Comparison of ENCODE assay signal across 18 cellular contexts in the genomic region with DNA sequence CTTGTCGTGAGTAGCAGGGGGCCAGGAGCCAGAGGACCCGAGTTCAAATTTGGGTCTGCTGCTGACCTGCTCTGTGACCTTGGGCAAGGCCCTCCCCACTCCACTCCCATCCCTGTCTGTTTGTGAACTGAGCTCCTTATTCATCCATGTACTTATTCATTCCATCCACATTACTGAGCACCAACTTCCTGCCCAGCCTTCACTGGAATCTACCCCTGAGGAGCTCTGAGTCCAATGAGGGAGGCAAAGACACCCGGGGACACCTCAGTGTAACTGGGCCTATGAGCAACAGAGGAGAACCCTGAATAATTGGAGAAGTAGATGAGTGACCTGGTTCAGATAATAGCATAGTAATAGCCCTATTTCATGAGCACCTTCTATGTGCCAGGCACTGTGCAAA. TPM values are rescaled to one million over a fixed set of nuclear protein-coding genes. Genes with fewer than 3 reads are reported as not detected.
A peak's percentile ranks its signal among the peaks of the same experiment; 100 is the strongest.
DNase-seq lines count a peak whose midpoint lies in the region; ATAC-seq, FAIRE-seq and TF ChIP-seq lines count a peak whose summit lies in the region.
"Had no signal": no experiment of that assay in that cellular context is flagged by ENCODE, and none has a peak within 500 bp of the region (broad histone marks: within the 10 kb centered on the region; RNA-seq: fewer than 3 reads in every experiment).

No MANE protein-coding gene starts in this region.

- no peaks in the 10 kb centered on the region for H3K27me3 ChIP-seq in astrocyte (ENCODE audit: insufficient read depth, low read length)
- H3K27me3 ChIP-seq in heart right ventricle = peaks cover 0 to 10% (median 4%) of the 10 kb centered on the region in 7 donors
- H3K27me3 ChIP-seq: colonic mucosa, esophagus muscularis mucosa had no signal

- peaks cover 3% of the 10 kb centered on the region for H3K36me3 Mint-ChIP-seq in astrocyte (ENCODE audit: low read depth, unreplicated experiment)
- H3K36me3 Mint-ChIP-seq: activated naive CD4-positive, alpha-beta T cell treated with anti-CD3 and anti-CD28 coated beads, Interleukin-2, amount 50 U/mL, for 72 hours had no signal

- H3K27ac ChIP-seq in astrocyte (ENCODE audit: low read depth, low read length) (no peak overlapping the region), heart right ventricle (no peak overlapping the region)
- H3K27ac ChIP-seq: colonic mucosa, esophagus muscularis mucosa had no signal

- H3K4me1 ChIP-seq in astrocyte (ENCODE audit: insufficient read depth, low read length) (peaks cover 10% of the 10 kb centered on the region), heart right ventricle (no peaks in the 10 kb centered on the region)
- H3K4me1 ChIP-seq: colonic mucosa, esophagus muscularis mucosa had no signal

- WGBS in heart right ventricle, 2 donors = 88 to 94% methylated on average over 3 of the region's 3 CpGs

- H3K4me2 ChIP-seq in astrocyte (ENCODE audit: low read length) = peak overlapping the region; percentile 40

- no peaks in the 10 kb centered on the region for H4K20me1 ChIP-seq in astrocyte (ENCODE audit: insufficient read depth, low read length)

- H2AFZ ChIP-seq in astrocyte (ENCODE audit: low read depth, low read length) = no peak overlapping the region

- TF ChIP-seq CTCF in astrocyte (IDR thresholded peaks at IDR 0.05; ENCODE audit: insufficient read depth, low read depth, low read length) (no peak), heart right ventricle (IDR thresholded peaks at IDR 0.05) (no peak)

- H3K9ac ChIP-seq in astrocyte (ENCODE audit: low read length) = no peak overlapping the region

- intact Hi-C loops in heart right ventricle (cut with DNase I) = no loop called here

- H3K4me3 ChIP-seq in astrocyte (ENCODE audit: insufficient read depth, low read depth, low read length) (no peak overlapping the region), heart right ventricle (no peak overlapping the region)
- H3K4me3 ChIP-seq: colonic mucosa, esophagus muscularis mucosa had no signal

- peaks cover 2% of the 10 kb centered on the region for H3K9me3 Mint-ChIP-seq in astrocyte (ENCODE audit: unreplicated experiment)
- H3K9me3 Mint-ChIP-seq: activated naive CD4-positive, alpha-beta T cell treated with anti-CD3 and anti-CD28 coated beads, Interleukin-2, amount 50 U/mL, for 72 hours had no signal

- no peak for TF ChIP-seq POLR2A in GM18505 (IDR thresholded peaks at IDR 0.05; ENCODE audit: borderline replicate concordance, extremely low read depth, insufficient read depth, insufficient read length)

- H3K36me3 ChIP-seq in astrocyte (ENCODE audit: insufficient read depth, low read length) (no peaks in the 10 kb centered on the region), heart right ventricle (no peaks in the 10 kb centered on the region)
- H3K36me3 ChIP-seq: colonic mucosa, esophagus muscularis mucosa had no signal

- no peak overlapping the region for H3K27ac Mint-ChIP-seq in astrocyte (ENCODE audit: unreplicated experiment)
- H3K27ac Mint-ChIP-seq: activated naive CD4-positive, alpha-beta T cell treated with anti-CD3 and anti-CD28 coated beads, Interleukin-2, amount 50 U/mL, for 72 hours; mesothelial cell of epicardium; WTC11 had no signal

- ATAC-seq in heart right ventricle = no peak
- ATAC-seq in GM18505 (IDR thresholded peaks at IDR 0.05; ENCODE audit: unreplicated experiment) = no peak
- no peak for ATAC-seq in HG02840 (IDR thresholded peaks at IDR 0.05; ENCODE audit: low FRiP score, unreplicated experiment)
- ATAC-seq: activated naive CD4-positive, alpha-beta T cell treated with anti-CD3 and anti-CD28 coated beads, Interleukin-2, amount 50 U/mL, for 72 hours; WTC11 had no signal

- H3K79me2 ChIP-seq in astrocyte (ENCODE audit: insufficient read depth, low read length) = no peaks in the 10 kb centered on the region

- H3K9me3 ChIP-seq in astrocyte (ENCODE audit: insufficient read depth, low read depth, low read length) = peaks cover 4% of the 10 kb centered on the region
- H3K9me3 ChIP-seq in heart right ventricle = no peaks in the 10 kb centered on the region
- H3K9me3 ChIP-seq: colonic mucosa had no signal

- peak overlapping the region; percentile 22 for H3K4me3 Mint-ChIP-seq in astrocyte (ENCODE audit: unreplicated experiment)
- H3K4me3 Mint-ChIP-seq: mesothelial cell of epicardium, WTC11 had no signal

- H3K27me3 Mint-ChIP-seq in astrocyte (ENCODE audit: low read depth, unreplicated experiment) = peaks cover 24% of the 10 kb centered on the region

- peak; percentile 88 for FAIRE-seq in astrocyte (lab: Jason Lieb, UNC)
- FAIRE-seq: GM12891 had no signal

- H3K4me1 Mint-ChIP-seq in astrocyte (ENCODE audit: low read depth, unreplicated experiment) = peaks cover 7% of the 10 kb centered on the region
- H3K4me1 Mint-ChIP-seq: mesothelial cell of epicardium had no signal

- peak; percentile 87 for DNase-seq in AG08395 (ENCODE audit: low spot score)
- peak; percentile 78 for DNase-seq in HT1080 (ENCODE audit: low read depth)
- peak; percentile 68 for DNase-seq in astrocyte (ENCODE audit: low read depth)
- DNase-seq in hepatic stellate cell (ENCODE audit: low spot score) = peak; percentile 88
- DNase-seq in heart right ventricle = no peak
- DNase-seq in NCI-H345 (lab: John Stamatoyannopoulos, UW) = no peak
- DNase-seq: colonic mucosa, DMS79, NCI-H1092 treated with DMSO at 0.1 percent for 48 hours, occipital lobe had no signal

RNA-seq across cellular contexts. Expression of a gene that starts 8.9 kb away (rescaled TPM):
- not detected in 2 replicates for total RNA-seq in HT1080 (2014; rRNA removed; shearing (Covaris generic))
- 0.01 TPM in 1 of 2 replicates, not detected in the other for polyA plus RNA-seq in HT1080 (2015; cell fraction: cytosol; rRNA removed)
- not detected in 2 replicates for polyA plus RNA-seq in HT1080 (2015; cell fraction: nucleus; rRNA removed)
- total RNA-seq in astrocyte (not detected in 2 replicates), heart right ventricle (not detected)
- not detected for polyA plus RNA-seq in heart right ventricle
- total RNA-seq: colonic mucosa, esophagus muscularis mucosa, occipital lobe, temporal lobe had no signal

RNA-seq across cellular contexts. Expression of a gene that starts 27.2 kb away (rescaled TPM):
- total RNA-seq in HT1080 (2014; rRNA removed; shearing (Covaris generic)) = not detected in 2 replicates
- polyA plus RNA-seq in HT1080 (2015; cell fraction: cytosol; rRNA removed) = not detected in 2 replicates
- not detected in 2 replicates for polyA plus RNA-seq in HT1080 (2015; cell fraction: nucleus; rRNA removed)
- total RNA-seq in astrocyte = not detected in 2 replicates
- under 1 TPM in 1 of 10 donors, not detected in 9; 0.37 TPM for total RNA-seq in heart right ventricle
- polyA plus RNA-seq in heart right ventricle = under 1 TPM in 1 of 2 donors, not detected in 1; 0.03 TPM
- total RNA-seq: temporal lobe had no signal

RNA-seq across cellular contexts. Expression of a gene that starts 31.7 kb away (rescaled TPM):
- 0.03 and 0.05 TPM in 2 replicates for total RNA-seq in HT1080 (2014; rRNA removed; shearing (Covaris generic))
- 0.02 TPM in 1 of 2 replicates, not detected in the other for polyA plus RNA-seq in HT1080 (2015; cell fraction: cytosol; rRNA removed)
- not detected in 2 replicates for polyA plus RNA-seq in HT1080 (2015; cell fraction: nucleus; rRNA removed)
- total RNA-seq in astrocyte (0.53 and 1.4 TPM in 2 replicates), heart right ventricle (under 1 TPM in 2 of 10 donors, not detected in 8; 0.05 to 0.07 TPM)
- polyA plus RNA-seq in heart right ventricle = under 1 TPM in 1 of 2 donors, not detected in 1; under 0.01 TPM
- total RNA-seq: activated naive CD4-positive, alpha-beta T cell treated with anti-CD3 and anti-CD28 coated beads, Interleukin-2, amount 50 U/mL, for 72 hours had no signal

Comparison
In these comparisons a context has a peak if more than half of its experiments do, and no peak if none do; other contexts are left out.
1. DNase-seq: peak in AG08395 (single experiment), HT1080 (single experiment), astrocyte (single experiment) and hepatic stellate cell (single experiment); none in heart right ventricle (0 of 2) and NCI-H345 (single experiment).